ENCODE assay signal across 2 cellular contexts in genomic region chr2:9658972-9659371, GRCh38.
TF ChIP-seq lines count a peak whose summit lies in the region.

No MANE protein-coding gene starts in this region.

TF ChIP-seq in IMR-90, 13 proteins besides CTCF, POLR2A, EP300 and RAD21:
- TF ChIP-seq MAFK (IDR thresholded peaks at IDR 0.05; ENCODE audit: low read depth, low read length), result no peak
- no peak for TF ChIP-seq FOS (IDR thresholded peaks at IDR 0.05; ENCODE audit: low read depth, low read length)
- no peak for TF ChIP-seq BHLHE40 (IDR thresholded peaks at IDR 0.05; ENCODE audit: low read depth, low read length)
- no peak for TF ChIP-seq NFE2L2 (IDR thresholded peaks at IDR 0.05; ENCODE audit: low read depth, low read length)
- no peak for TF ChIP-seq RCOR1 (IDR thresholded peaks at IDR 0.05; ENCODE audit: insufficient replicate concordance, low read length)
- TF ChIP-seq MXI1 (IDR thresholded peaks at IDR 0.05; ENCODE audit: borderline replicate concordance, low read depth, low read length), result no peak
- no peak for TF ChIP-seq USF2 (IDR thresholded peaks at IDR 0.05; ENCODE audit: low read depth, low read length)
- no peak for TF ChIP-seq CHD1 (IDR thresholded peaks at IDR 0.05; ENCODE audit: low read depth, low read length)
- TF ChIP-seq ELK1 (IDR thresholded peaks at IDR 0.05; ENCODE audit: borderline replicate concordance, low read depth, low read length), result no peak
- no peak for TF ChIP-seq CEBPB (IDR thresholded peaks at IDR 0.05; ENCODE audit: low read depth, low read length)
- TF ChIP-seq SMC3 (IDR thresholded peaks at IDR 0.05; ENCODE audit: low read depth, low read length), result no peak
- no peak for TF ChIP-seq RFX5 (IDR thresholded peaks at IDR 0.05; ENCODE audit: low read depth, low read length)
- TF ChIP-seq MAZ (IDR thresholded peaks at IDR 0.05; ENCODE audit: borderline replicate concordance, low read depth, low read length), result no peak
TF ChIP-seq in IMR-90: peak in this region for 0.

TF ChIP-seq in K562, 482 proteins besides CTCF, POLR2A, EP300 and RAD21:
- TF ChIP-seq RFX1 (IDR thresholded peaks at IDR 0.05) (peak; percentile 63; the same call in 1 of the 2 replicates), NR1H2 (CRISPR knock-in tag; IDR thresholded peaks at IDR 0.05) (no peak), ZNF354B (CRISPR knock-in tag; IDR thresholded peaks at IDR 0.05) (no peak), SAFB2 (IDR thresholded peaks at IDR 0.05; ENCODE audit: borderline replicate concordance, low read depth, low read length, severe bottlenecking) (no peak), ESRRA (IDR thresholded peaks at IDR 0.05; ENCODE audit: borderline replicate concordance, low read depth) (no peak)
